Comparison of ENCODE assay signal across 3 cellular contexts in the genomic region with DNA sequence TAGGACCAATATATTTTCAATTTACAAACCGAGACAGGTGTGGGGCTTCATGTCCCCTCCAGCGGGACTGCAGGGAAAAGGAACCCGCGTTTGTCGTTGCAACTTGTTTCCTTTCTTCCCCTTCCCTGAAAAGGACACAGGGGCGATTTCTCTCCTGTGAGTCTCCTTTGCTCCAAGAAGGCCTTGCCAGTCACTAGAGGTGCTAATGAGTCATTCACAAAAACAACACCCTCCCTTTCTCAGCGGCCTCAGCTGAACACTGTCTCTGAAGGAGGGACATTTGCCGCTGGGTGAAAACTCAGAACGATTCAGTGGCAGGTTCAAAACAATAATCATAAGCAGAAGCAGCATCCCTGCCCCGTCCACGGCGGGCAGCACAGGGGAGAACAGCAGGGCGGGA.
DNase-seq lines count a peak whose midpoint lies in the region; ATAC-seq and TF ChIP-seq lines count a peak whose summit lies in the region.
"Not testable (repeated sequence)": the region's sequence is repeated elsewhere in the genome, so short reads cannot be mapped to it uniquely, and the experiment has no call there.

No MANE protein-coding gene starts in this region.

- not testable (repeated sequence) for H3K27me3 ChIP-seq in GM23338 (ENCODE audit: insufficient read depth); HCT116 (ENCODE audit: insufficient read depth, low read length)

- H4K20me1 ChIP-seq in GM23338 (replicated peaks; ENCODE audit: insufficient read depth); HCT116 (ENCODE audit: insufficient read depth): not testable (repeated sequence)

- TF ChIP-seq RAD21 in HCT116 (IDR thresholded peaks at IDR 0.05; ENCODE audit: low read depth): not testable (repeated sequence)

- H3K4me3 Mint-ChIP-seq in GM23338, WTC11: not testable (repeated sequence)

- TF ChIP-seq POLR2A in HCT116 (IDR thresholded peaks at IDR 0.05; ENCODE audit: borderline replicate concordance, extremely low read depth, insufficient read depth, insufficient read length): not testable (repeated sequence)

- POLR2A ChIA-PET in HCT116 (lab: Charles Lee); WTC11 (lab: Charles Lee): not testable (repeated sequence)

- H3K4me3 ChIP-seq in GM23338; HCT116 (replicated peaks in 1 of 2; ENCODE audit: low read depth in 1 of 2, low read length in 2 of 2): not testable (repeated sequence)

- H3K36me3 ChIP-seq in GM23338 (ENCODE audit: insufficient read depth); HCT116 (ENCODE audit: control insufficient read depth in 1 of 2, insufficient read depth in 2 of 2, low read length in 2 of 2): not testable (repeated sequence)

- H2AFZ ChIP-seq in GM23338; HCT116 (ENCODE audit: low read depth, low read length, poor library complexity, severe bottlenecking): not testable (repeated sequence)

- H3K27ac Mint-ChIP-seq in GM23338, WTC11: not testable (repeated sequence)

- BruUV-seq in HCT116 (replicated peaks; lab: Mats Ljungman, UMichigan): not testable (repeated sequence)

- not testable (repeated sequence) for H3K9me3 Mint-ChIP-seq in GM23338, WTC11

- CTCF ChIA-PET in HCT116 (lab: Charles Lee); WTC11 (lab: Charles Lee): not testable (repeated sequence)

- not testable (repeated sequence) for H3F3A ChIP-seq in GM23338 (replicated peaks; ENCODE audit: low read depth)

- peak; percentile 84 for ATAC-seq in GM23338
- ATAC-seq in HCT116: peak; percentile 77
- ATAC-seq in WTC11: peak; percentile 78

- not testable (repeated sequence) for H3K4me1 Mint-ChIP-seq in GM23338, WTC11

- not testable (repeated sequence) for TF ChIP-seq CTCF in GM23338 (conservative IDR thresholded peaks at IDR 0.05; ENCODE audit: low read depth in 2 of 2); HCT116 (IDR thresholded peaks at IDR 0.05 in 2 of 3, conservative IDR thresholded peaks at IDR 0.05 in 1 of 3; ENCODE audit: borderline replicate concordance in 1 of 3, insufficient read depth in 1 of 3, low read depth in 2 of 3, low read length in 2 of 3); WTC11 (IDR thresholded peaks at IDR 0.05)

- H3K4me1 ChIP-seq in GM23338 (ENCODE audit: insufficient read depth); HCT116 (ENCODE audit: control insufficient read depth in 1 of 2, insufficient read depth in 2 of 2, low read length in 2 of 2): not testable (repeated sequence)

- H3K4me2 ChIP-seq in GM23338; HCT116 (ENCODE audit: low read length): not testable (repeated sequence)

- RAD21 ChIA-PET in HCT116 (lab: Charles Lee; ENCODE audit: low non-redundant PET in 1 of 2, low total read pairs in 2 of 2, uncharacterized antibody in 2 of 2, unreplicated experiment in 2 of 2): not testable (repeated sequence)

- H3K79me2 ChIP-seq in GM23338 (replicated peaks; ENCODE audit: insufficient read depth); HCT116 (ENCODE audit: insufficient read depth, low read length): not testable (repeated sequence)

- not testable (repeated sequence) for H3K27me3 Mint-ChIP-seq in GM23338 (ENCODE audit: insufficient read depth, low read depth, poor library complexity); WTC11 (ENCODE audit: low read depth)

- H3K27ac ChIP-seq in GM23338 (ENCODE audit: low read depth); HCT116 (ENCODE audit: low read depth, low read length): not testable (repeated sequence)

- H3K36me3 Mint-ChIP-seq in GM23338 (ENCODE audit: low read depth); WTC11: not testable (repeated sequence)

- intact Hi-C loops in HCT116 (cut with micrococcal nuclease): not testable (repeated sequence)

- H3K9me2 ChIP-seq in GM23338 (ENCODE audit: insufficient read depth); HCT116 (ENCODE audit: insufficient read depth): not testable (repeated sequence)

- not testable (repeated sequence) for H3K9me3 ChIP-seq in HCT116 (ENCODE audit: control insufficient read depth in 1 of 2, insufficient read depth in 1 of 2, low read depth in 1 of 2, low read length in 2 of 2)

- not testable (repeated sequence) for DNase-seq in GM23338 (ENCODE audit: low spot score); HCT116 (ENCODE audit: low read depth, low spot score); WTC11 (ENCODE audit: low spot score)

- H3K9ac ChIP-seq in HCT116 (ENCODE audit: low read length): not testable (repeated sequence)
